In the genomic region with DNA sequence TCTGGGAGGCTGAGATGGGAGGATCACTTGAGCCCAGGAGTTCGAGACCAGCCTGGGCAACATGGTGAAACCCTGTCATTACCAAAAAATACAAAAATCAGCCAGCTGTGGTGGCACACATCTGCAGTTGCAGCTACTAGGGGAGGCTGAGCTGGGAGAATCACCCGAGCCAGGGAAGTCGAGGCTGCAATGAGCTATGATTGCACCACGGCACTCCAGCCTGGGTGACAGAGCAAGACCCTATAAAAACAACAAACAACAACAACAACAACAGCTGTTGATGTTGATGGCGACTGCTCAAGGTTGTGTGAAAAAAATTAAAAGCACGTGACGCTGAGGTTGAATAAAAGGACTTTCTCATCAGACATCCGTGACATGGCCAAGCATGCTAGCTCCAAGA, we compare ENCODE assay signal across 27 cellular contexts. TPM values are rescaled to one million over a fixed set of nuclear protein-coding genes. Genes with fewer than 3 reads are reported as not detected.
"Had no signal": no experiment of that assay in that cellular context is flagged by ENCODE, and none has a peak within 500 bp of the region (broad histone marks: within the 10 kb centered on the region; RNA-seq: fewer than 3 reads in every experiment).

No MANE protein-coding gene starts in this region.

- DNase-seq: activated CD4-positive, alpha-beta T cell treated with anti-CD3 and anti-CD28 coated beads for 1 hour; activated CD4-positive, alpha-beta T cell treated with anti-CD3 and anti-CD28 coated beads, Interleukin-2, amount 50 U/mL, for 1 hour; activated CD8-positive, alpha-beta T cell treated with anti-CD3 and anti-CD28 coated beads, Interleukin-2, amount 10 ng/mL, durations not matched to agents 7 days and 5 days; activated gamma-delta T cell; activated naive CD4-positive, alpha-beta T cell treated with anti-CD3 and anti-CD28 coated beads, Interleukin-2, amount 50 U/mL, for 16 hours; activated naive CD8-positive, alpha-beta T cell treated with anti-CD3 and anti-CD28 coated beads, Interleukin-2, amount 50 U/mL, for 24 hours; effector memory CD4-positive, alpha-beta T cell; foreskin melanocyte; naive thymus-derived CD4-positive, alpha-beta T cell; posterior cingulate gyrus; retina; stimulated activated CD4-positive, alpha-beta T cell treated with anti-CD3 and anti-CD28 coated beads, Interleukin-1b, Interleukin-23, amount 100 ng/mL, for 48 hours; stimulated activated naive CD8-positive, alpha-beta T cell treated with anti-CD3 and anti-CD28 coated beads, Interleukin-15, amount 100 ng/mL, for 72 hours; T-helper 1 cell had no signal

- H3K36me3 ChIP-seq: cardiac muscle cell, tibial artery had no signal

- H3K27ac Mint-ChIP-seq: activated CD8-positive, alpha-beta T cell treated with anti-CD3 and anti-CD28 coated beads, Interleukin-2, amount 10 ng/mL, durations not matched to agents 7 days and 5 days; activated naive CD8-positive, alpha-beta T cell treated with anti-CD3 and anti-CD28 coated beads, Interleukin-2, amount 50 U/mL, for 24 hours; activated T-helper 1 cell treated with anti-CD3 and anti-CD28 coated beads, Interleukin-12 subunit alpha, Interleukin-12 subunit beta, Interleukin-2, Interleukin-4 antibody, amounts not matched to agents 30 ng/mL and 10 ng/mL and 1 ng/mL, durations not matched to agents 14 hours and 24 hours and 36 hours; naive thymus-derived CD4-positive, alpha-beta T cell had no signal

- H3K27me3 ChIP-seq: cardiac muscle cell, tibial artery had no signal

- H3K9me3 Mint-ChIP-seq: activated naive CD8-positive, alpha-beta T cell treated with anti-CD3 and anti-CD28 coated beads, Interleukin-2, amount 50 U/mL, for 24 hours; activated T-helper 1 cell treated with anti-CD3 and anti-CD28 coated beads, Interleukin-12 subunit alpha, Interleukin-12 subunit beta, Interleukin-2, Interleukin-4 antibody, amounts not matched to agents 30 ng/mL and 10 ng/mL and 1 ng/mL, durations not matched to agents 14 hours and 24 hours and 36 hours; naive thymus-derived CD4-positive, alpha-beta T cell; neural crest cell had no signal

- ATAC-seq: activated CD8-positive, alpha-beta T cell treated with anti-CD3 and anti-CD28 coated beads, Interleukin-2, amount 10 ng/mL, durations not matched to agents 7 days and 5 days; activated naive CD8-positive, alpha-beta T cell treated with anti-CD3 and anti-CD28 coated beads, Interleukin-2, amount 50 U/mL, for 24 hours; naive thymus-derived CD4-positive, alpha-beta T cell; stimulated activated naive CD8-positive, alpha-beta T cell treated with anti-CD3 and anti-CD28 coated beads, Interleukin-15, amount 100 ng/mL, for 72 hours had no signal

- H3K27me3 Mint-ChIP-seq: stimulated activated naive CD8-positive, alpha-beta T cell treated with anti-CD3 and anti-CD28 coated beads, Interleukin-15, amount 100 ng/mL, for 72 hours had no signal

- H3K36me3 Mint-ChIP-seq: naive thymus-derived CD4-positive, alpha-beta T cell had no signal

- H3K4me3 Mint-ChIP-seq: activated CD8-positive, alpha-beta T cell treated with anti-CD3 and anti-CD28 coated beads, Interleukin-2, amount 10 ng/mL, durations not matched to agents 7 days and 5 days; activated naive CD8-positive, alpha-beta T cell treated with anti-CD3 and anti-CD28 coated beads, Interleukin-2, amount 50 U/mL, for 24 hours; activated T-helper 1 cell treated with anti-CD3 and anti-CD28 coated beads, Interleukin-12 subunit alpha, Interleukin-12 subunit beta, Interleukin-2, Interleukin-4 antibody, amounts not matched to agents 30 ng/mL and 10 ng/mL and 1 ng/mL, durations not matched to agents 14 hours and 24 hours and 36 hours; naive thymus-derived CD4-positive, alpha-beta T cell; neural crest cell; stimulated activated naive CD8-positive, alpha-beta T cell treated with anti-CD3 and anti-CD28 coated beads, Interleukin-15, amount 100 ng/mL, for 72 hours had no signal

- H3K9me3 ChIP-seq: tibial artery had no signal

- H3K4me3 ChIP-seq: cardiac muscle cell, lung, skin epidermis, tibial artery had no signal

RNA-seq across cellular contexts. Expression of a gene that starts 40.8 kb away (rescaled TPM):
- total RNA-seq: activated CD8-positive, alpha-beta T cell treated with anti-CD3 and anti-CD28 coated beads, Interleukin-2, amount 10 ng/mL, durations not matched to agents 7 days and 5 days; activated T-helper 1 cell treated with anti-CD3 and anti-CD28 coated beads, Interleukin-12 subunit alpha, Interleukin-12 subunit beta, Interleukin-2, Interleukin-4 antibody, amounts not matched to agents 30 ng/mL and 10 ng/mL and 1 ng/mL, durations not matched to agents 14 hours and 24 hours and 36 hours; cardiac muscle cell; dermis microvascular lymphatic vessel endothelial cell; mesenteric fat pad; mucosa of gallbladder; naive thymus-derived CD4-positive, alpha-beta T cell; neural crest cell; omental fat pad; urinary bladder had no signal
- polyA plus RNA-seq: cardiac muscle cell; esophagus; keratinocyte; naive thymus-derived CD4-positive, alpha-beta T cell; urinary bladder had no signal
